21 cellular contexts compared by ENCODE assay signal in the genomic region with DNA sequence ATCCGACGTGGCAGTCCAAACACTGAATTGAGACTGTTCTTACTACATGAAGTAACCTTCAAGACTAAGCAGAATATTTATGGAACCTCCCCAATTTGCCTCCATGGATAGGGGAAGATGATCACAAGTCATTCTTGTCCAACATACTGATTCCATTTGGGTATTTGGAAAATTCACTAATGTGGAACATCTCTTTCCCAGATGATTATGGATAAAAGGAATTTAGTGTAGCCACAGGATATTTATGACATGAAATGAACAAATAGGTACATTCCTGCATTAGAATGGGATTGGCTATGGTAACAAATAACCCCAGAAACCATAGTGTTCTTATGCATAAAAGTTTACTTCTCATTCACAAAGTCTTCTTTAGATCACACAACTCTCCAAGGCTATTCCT. TPM values are rescaled to one million over a fixed set of nuclear protein-coding genes. Genes with fewer than 3 reads are reported as not detected.
"Had no signal": no experiment of that assay in that cellular context is flagged by ENCODE, and none has a peak within 500 bp of the region (broad histone marks: within the 10 kb centered on the region; RNA-seq: fewer than 3 reads in every experiment).

No MANE protein-coding gene starts in this region.

- DNase-seq: activated CD4-positive, alpha-beta T cell treated with anti-CD3 and anti-CD28 coated beads for 1 hour; activated effector memory CD4-positive, alpha-beta T cell treated with anti-CD3 and anti-CD28 coated beads, Interleukin-2, amount 50 U/mL, for 16 hours; activated T-cell treated with anti-CD3 and anti-CD28 coated beads, Interleukin-2, amount 50 U/mL, for 72 hours; effector memory CD8-positive, alpha-beta T cell; esophagus squamous epithelium; gastrocnemius medialis; head of caudate nucleus; kidney; left lung; midbrain; occipital lobe; stimulated activated CD4-positive, alpha-beta T cell treated with anti-CD3 and anti-CD28 coated beads, Interleukin-2, amount 100 ng/mL, for 24 hours; stimulated activated naive CD8-positive, alpha-beta T cell treated with anti-CD3 and anti-CD28 coated beads, Interleukin-15, Interleukin-2, amounts not matched to agents 100 U/mL and 50 U/mL, for 24 hours; substantia nigra; T-helper 17 cell; tibial artery had no signal

- H3K9me3 ChIP-seq: esophagus squamous epithelium, gastrocnemius medialis, left lung, tibial artery had no signal

- H3K36me3 ChIP-seq: esophagus squamous epithelium, gastrocnemius medialis, left lung, tibial artery had no signal

- H3K27me3 ChIP-seq: esophagus squamous epithelium, gastrocnemius medialis, left lung, tibial artery had no signal

- H3K27ac Mint-ChIP-seq: activated naive CD4-positive, alpha-beta T cell treated with anti-CD3 and anti-CD28 coated beads, Interleukin-2, amount 50 U/mL, for 24 hours; activated T-cell treated with anti-CD3 and anti-CD28 coated beads, Interleukin-2, amount 50 U/mL, for 72 hours; effector memory CD8-positive, alpha-beta T cell; progenitor cell of endocrine pancreas; T-helper 17 cell had no signal

- H3K9me3 Mint-ChIP-seq: activated naive CD4-positive, alpha-beta T cell treated with anti-CD3 and anti-CD28 coated beads, Interleukin-2, amount 50 U/mL, for 24 hours; activated T-cell treated with anti-CD3 and anti-CD28 coated beads, Interleukin-2, amount 50 U/mL, for 72 hours; effector memory CD8-positive, alpha-beta T cell; nephron had no signal

- H3K4me3 Mint-ChIP-seq: activated naive CD4-positive, alpha-beta T cell treated with anti-CD3 and anti-CD28 coated beads, Interleukin-2, amount 50 U/mL, for 24 hours; activated T-cell treated with anti-CD3 and anti-CD28 coated beads, Interleukin-2, amount 50 U/mL, for 72 hours; effector memory CD8-positive, alpha-beta T cell; nephron; T-helper 17 cell had no signal

- H3K27ac ChIP-seq: esophagus squamous epithelium, gastrocnemius medialis, left lung, tibial artery, VCaP had no signal

- H3K4me1 Mint-ChIP-seq: activated naive CD4-positive, alpha-beta T cell treated with anti-CD3 and anti-CD28 coated beads, Interleukin-2, amount 50 U/mL, for 24 hours; nephron; T-helper 17 cell had no signal

- H3K36me3 Mint-ChIP-seq: activated naive CD4-positive, alpha-beta T cell treated with anti-CD3 and anti-CD28 coated beads, Interleukin-2, amount 50 U/mL, for 24 hours had no signal

- H3K4me1 ChIP-seq: esophagus squamous epithelium, gastrocnemius medialis, left lung had no signal

- H3K4me3 ChIP-seq: esophagus squamous epithelium, gastrocnemius medialis, left lung, tibial artery had no signal

RNA-seq across cellular contexts. Expression of a gene that starts 40.2 kb away (rescaled TPM):
- total RNA-seq: activated CD8-positive, alpha-beta memory T cell treated with anti-CD3 and anti-CD28 coated beads for 36 hours had no signal
